In genomic region chr17:3030852-3031470, GRCh38 we compare ENCODE assay signal across 13 cellular contexts. TPM values are rescaled to one million over a fixed set of nuclear protein-coding genes. Genes with fewer than 3 reads are reported as not detected.
"Had no signal": no experiment of that assay in that cellular context is flagged by ENCODE, and none has a peak within 500 bp of the region (broad histone marks: within the 10 kb centered on the region; RNA-seq: fewer than 3 reads in every experiment).

No MANE protein-coding gene starts in this region.

RNA-seq across cellular contexts. Expression of gene OR1D5, which starts 32.4 kb away (rescaled TPM):
- total RNA-seq: activated CD4-positive, alpha-beta T cell treated with anti-CD3 and anti-CD28 coated beads, Interleukin-2, amount 10 ng/mL, durations not matched to agents 24 days and 14 days; activated CD8-positive, alpha-beta T cell treated with anti-CD3 and anti-CD28 coated beads for 36 hours; activated T-cell treated with anti-CD3 and anti-CD28 coated beads, Interleukin-2, amount 50 U/mL, for 4 hours; colonic mucosa; frontal cortex; left cardiac atrium; lung; omental fat pad; pulmonary artery endothelial cell; right lobe of liver; subcutaneous adipose tissue; tibial nerve had no signal
- polyA plus RNA-seq: immature natural killer cell, lung had no signal
